21 cellular contexts compared by ENCODE assay signal in the genomic region with DNA sequence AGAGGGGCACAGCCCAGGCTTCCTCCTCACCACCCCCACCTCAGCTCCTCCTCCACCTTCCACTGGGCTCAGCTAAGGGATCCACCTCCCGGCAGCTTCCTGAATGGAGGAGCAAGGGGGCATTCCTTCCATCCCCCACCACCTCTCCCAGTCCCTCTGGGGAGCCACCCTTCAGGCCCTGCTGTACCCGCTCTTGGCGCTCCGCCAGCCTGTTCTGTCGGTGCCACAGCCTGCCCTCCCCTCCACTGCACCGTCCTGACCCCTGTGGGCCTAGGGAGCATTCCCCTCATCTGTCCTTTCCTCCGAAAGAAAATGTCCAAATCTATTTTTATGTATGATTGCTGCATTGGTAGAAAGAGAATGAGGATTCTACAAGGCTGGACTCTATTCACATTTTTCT. TPM values are rescaled to one million over a fixed set of nuclear protein-coding genes. Genes with fewer than 3 reads are reported as not detected.
"Had no signal": no experiment of that assay in that cellular context is flagged by ENCODE, and none has a peak within 500 bp of the region (broad histone marks: within the 10 kb centered on the region; RNA-seq: fewer than 3 reads in every experiment).

No MANE protein-coding gene starts in this region.

- H3K4me3 ChIP-seq: heart left ventricle, psoas muscle, right lobe of liver, stomach, thoracic aorta, transverse colon had no signal

- DNase-seq: cortex of kidney; effector memory CD4-positive, alpha-beta T cell; heart left ventricle; hippocampal formation; mammary epithelial cell; psoas muscle; retina; right lobe of liver; stimulated activated CD4-positive, alpha-beta T cell treated with anti-CD3 and anti-CD28 coated beads, Interleukin-4, amount 100 ng/mL, for 24 hours; stimulated activated naive CD4-positive, alpha-beta T cell; stomach; transverse colon had no signal

- H3K9me3 Mint-ChIP-seq: naive thymus-derived CD4-positive, alpha-beta T cell had no signal

- H3K9me3 ChIP-seq: heart left ventricle, neutrophil, psoas muscle, right lobe of liver, stomach, thoracic aorta, transverse colon had no signal

- H3K27me3 Mint-ChIP-seq: naive thymus-derived CD4-positive, alpha-beta T cell had no signal

- H3K36me3 ChIP-seq: heart left ventricle, neutrophil, right lobe of liver, stomach, thoracic aorta, transverse colon had no signal

- H3K27me3 ChIP-seq: heart left ventricle, neutrophil, right lobe of liver, transverse colon had no signal

- H3K27ac ChIP-seq: heart left ventricle, neutrophil, psoas muscle, right lobe of liver, stomach, thoracic aorta, transverse colon had no signal

- H3K36me3 Mint-ChIP-seq: naive thymus-derived CD4-positive, alpha-beta T cell had no signal

- ATAC-seq: esophagus mucosa; heart left ventricle; left lobe of liver; naive thymus-derived CD4-positive, alpha-beta T cell; psoas muscle; right lobe of liver had no signal

- H3K4me1 ChIP-seq: heart left ventricle, psoas muscle, right lobe of liver, stomach, transverse colon had no signal

- H3K4me3 Mint-ChIP-seq: naive thymus-derived CD4-positive, alpha-beta T cell had no signal

RNA-seq across cellular contexts. Expression of gene KIF1A, which starts 59.9 kb away (rescaled TPM):
- total RNA-seq: fibroblast of lung, mesenteric fat pad, mononuclear cell, osteoblast had no signal
